ENCODE assay signal across 11 cellular contexts in genomic region chr11:111776398-111777093, GRCh38. TPM values are rescaled to one million over a fixed set of nuclear protein-coding genes. Genes with fewer than 3 reads are reported as not detected.
DNase-seq lines count a peak whose midpoint lies in the region; ATAC-seq and TF ChIP-seq lines count a peak whose summit lies in the region.
"Had no signal": no experiment of that assay in that cellular context is flagged by ENCODE, and none has a peak within 500 bp of the region (broad histone marks: within the 10 kb centered on the region; RNA-seq: fewer than 3 reads in every experiment).

No MANE protein-coding gene starts in this region.

- H3K4me2 ChIP-seq in PC-9, result no peak overlapping the region

- H2AFZ ChIP-seq in PC-9, result no peak overlapping the region

- no peaks in the 10 kb centered on the region for H3K27me3 ChIP-seq in PC-9 (ENCODE audit: insufficient read depth, low read depth)

- H3F3A ChIP-seq in PC-9 (ENCODE audit: insufficient read depth, low read depth), result no peaks in the 10 kb centered on the region

- CTCF ChIA-PET in PC-9 (lab: Charles Lee), result interaction anchor here (0.7 to 1.3 kb wide), 4 partner anchors 167 to 355 kb away, joined by 3 to 4 read pairs (median 3); no protein-coding TSS in a partner anchor

- no peaks in the 10 kb centered on the region for H3K36me3 Mint-ChIP-seq in effector memory CD8-positive, alpha-beta T cell (ENCODE audit: insufficient read depth)
- H3K36me3 Mint-ChIP-seq in activated naive CD8-positive, alpha-beta T cell treated with anti-CD3 and anti-CD28 coated beads for 36 hours, result no peaks in the 10 kb centered on the region

- POLR2A ChIA-PET in PC-9 (lab: Charles Lee; ENCODE audit: unreplicated experiment), result no interaction called here

- H3K4me3 ChIP-seq in PC-9, result no peak overlapping the region

- H3K9me3 ChIP-seq in PC-9 (ENCODE audit: insufficient read depth, low read depth), result no peaks in the 10 kb centered on the region

- H3K4me3 Mint-ChIP-seq in effector memory CD8-positive, alpha-beta T cell, result no peak overlapping the region
- no peak overlapping the region for H3K4me3 Mint-ChIP-seq in activated naive CD8-positive, alpha-beta T cell treated with anti-CD3 and anti-CD28 coated beads for 36 hours
- H3K4me3 Mint-ChIP-seq: activated T-helper 17 cell treated with anti-CD3 and anti-CD28 coated beads, Interleukin-2, amount 50 U/mL, for 72 hours had no signal

- BruUV-seq in PC-9 (replicated peaks; lab: Mats Ljungman, UMichigan), result no TSS peak

- H3K27ac ChIP-seq in PC-9, result no peak overlapping the region
- H3K27ac ChIP-seq: C4-2B had no signal

- no peaks in the 10 kb centered on the region for H3K27me3 Mint-ChIP-seq in effector memory CD8-positive, alpha-beta T cell
- H3K27me3 Mint-ChIP-seq in activated naive CD8-positive, alpha-beta T cell treated with anti-CD3 and anti-CD28 coated beads for 36 hours, result no peaks in the 10 kb centered on the region
- H3K27me3 Mint-ChIP-seq: activated T-helper 17 cell treated with anti-CD3 and anti-CD28 coated beads, Interleukin-2, amount 50 U/mL, for 72 hours had no signal

- H3K4me1 ChIP-seq in PC-9 (replicated peaks; ENCODE audit: insufficient read depth), result peaks cover 9% of the 10 kb centered on the region; the same call in 1 of the 2 replicates

- DNase-seq in effector memory CD8-positive, alpha-beta T cell, result no peak
- DNase-seq in DMS 273 (lab: John Stamatoyannopoulos, UW; ENCODE audit: unreplicated experiment) (no peak), AML-193 (lab: John Stamatoyannopoulos, UW) (no peak), PC-9 (no peak)
- DNase-seq in activated naive CD8-positive, alpha-beta T cell treated with anti-CD3 and anti-CD28 coated beads for 36 hours, result no peak
- DNase-seq: effector CD8-positive, alpha-beta T cell had no signal

- ATAC-seq in GM18502 (IDR thresholded peaks at IDR 0.05; ENCODE audit: poor library complexity, unreplicated experiment) (peak; percentile 97), GM21447 (IDR thresholded peaks at IDR 0.05; ENCODE audit: unreplicated experiment) (peak; percentile 97), HG03139 (IDR thresholded peaks at IDR 0.05; ENCODE audit: unreplicated experiment) (peak; percentile 91)
- ATAC-seq in effector memory CD8-positive, alpha-beta T cell (replicated peaks), result peak; percentile 46

- H3K27ac Mint-ChIP-seq in effector memory CD8-positive, alpha-beta T cell, result no peak overlapping the region
- H3K27ac Mint-ChIP-seq in activated naive CD8-positive, alpha-beta T cell treated with anti-CD3 and anti-CD28 coated beads for 36 hours, result no peak overlapping the region
- H3K27ac Mint-ChIP-seq: activated T-helper 17 cell treated with anti-CD3 and anti-CD28 coated beads, Interleukin-2, amount 50 U/mL, for 72 hours had no signal

- no peaks in the 10 kb centered on the region for H4K20me1 ChIP-seq in PC-9 (ENCODE audit: insufficient read depth)

- H3K4me1 Mint-ChIP-seq in effector memory CD8-positive, alpha-beta T cell (ENCODE audit: low read depth in 2 of 2), result no peaks in the 10 kb centered on the region
- no peaks in the 10 kb centered on the region for H3K4me1 Mint-ChIP-seq in activated naive CD8-positive, alpha-beta T cell treated with anti-CD3 and anti-CD28 coated beads for 36 hours
- H3K4me1 Mint-ChIP-seq: activated T-helper 17 cell treated with anti-CD3 and anti-CD28 coated beads, Interleukin-2, amount 50 U/mL, for 72 hours had no signal

- H3K36me3 ChIP-seq in PC-9 (ENCODE audit: low read depth), result no peaks in the 10 kb centered on the region

- intact Hi-C loops in PC-9 (cut with micrococcal nuclease; ENCODE audit: unreplicated experiment), result loop anchor here (1.0 to 10.0 kb wide), 6 partner anchors 66 to 492 kb away; partner anchors contain the start of gene SIK2

- no peaks in the 10 kb centered on the region for H3K79me2 ChIP-seq in PC-9 (ENCODE audit: low read depth)

- no peaks in the 10 kb centered on the region for H3K9me2 ChIP-seq in PC-9 (ENCODE audit: insufficient read depth)

- no peaks in the 10 kb centered on the region for H3K9me3 Mint-ChIP-seq in effector memory CD8-positive, alpha-beta T cell
- no peaks in the 10 kb centered on the region for H3K9me3 Mint-ChIP-seq in activated naive CD8-positive, alpha-beta T cell treated with anti-CD3 and anti-CD28 coated beads for 36 hours
- H3K9me3 Mint-ChIP-seq: activated T-helper 17 cell treated with anti-CD3 and anti-CD28 coated beads, Interleukin-2, amount 50 U/mL, for 72 hours had no signal

- no peak for TF ChIP-seq CTCF in PC-9 (conservative IDR thresholded peaks at IDR 0.05)

RNA-seq across cellular contexts. Expression of gene PPP2R1B, which starts 10.4 kb away (rescaled TPM):
- 10 to 100 TPM; 53.0 to 57.6 TPM for total RNA-seq in activated naive CD8-positive, alpha-beta T cell treated with anti-CD3 and anti-CD28 coated beads for 36 hours
- total RNA-seq in PC-9 (2021), result 28.9 and 36.4 TPM in 2 replicates

Comparison
In these comparisons a context has a peak if more than half of its experiments do, and no peak if none do; other contexts are left out.
1. ATAC-seq: peak in every context shown above with its lines; median percentile 97 in GM18502; 97 in GM21447; 91 in HG03139; 46 in effector memory CD8-positive, alpha-beta T cell.